In the genomic region with DNA sequence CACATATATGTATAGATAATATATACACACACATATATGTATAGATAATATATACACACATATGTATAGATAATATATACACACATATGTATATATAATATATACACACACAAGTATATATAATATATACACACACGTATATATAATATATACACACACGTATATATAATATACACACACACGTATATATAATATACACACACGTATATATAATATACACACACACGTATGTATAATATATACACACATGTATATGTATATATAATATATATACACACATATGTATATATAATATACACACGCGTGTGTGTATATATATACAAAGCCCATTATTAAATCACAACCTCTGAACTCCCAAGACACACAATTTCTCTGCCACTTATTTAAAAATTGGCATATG, we compare ENCODE assay signal across 24 cellular contexts.
"Had no signal": no experiment of that assay in that cellular context is flagged by ENCODE, and none has a peak within 500 bp of the region (broad histone marks: within the 10 kb centered on the region; RNA-seq: fewer than 3 reads in every experiment).

No MANE protein-coding gene starts in this region.

- H3K27ac ChIP-seq: left lung, ovary, prostate gland, skin epidermis, spleen, suprapubic skin, thoracic aorta, tibial artery, upper lobe of right lung had no signal

- H3K27me3 ChIP-seq: left lung, ovary, spleen, suprapubic skin, tibial artery, upper lobe of right lung had no signal

- H3K4me3 ChIP-seq: left lung, lung, ovary, prostate gland, skin epidermis, spleen, suprapubic skin, thoracic aorta, tibial artery, upper lobe of right lung had no signal

- ATAC-seq: left colon; left lung; natural killer cell treated with Interleukin-12 subunit alpha and Interleukin-12 subunit beta and Interleukin-15 and Interleukin-18, amount 100 ng/mL, for 72 hours; right cardiac atrium; sciatic nerve; stimulated activated effector memory CD8-positive, alpha-beta T cell treated with anti-CD3 and anti-CD28 coated beads, Interleukin-12 subunit alpha, Interleukin-12 subunit beta, amount 100 ng/mL, for 72 hours; upper lobe of right lung had no signal

- H3K36me3 ChIP-seq: left lung, ovary, prostate gland, spleen, suprapubic skin, thoracic aorta, tibial artery, upper lobe of right lung had no signal

- FAIRE-seq: keratinocyte, urothelium cell line had no signal

- H3K4me1 ChIP-seq: prostate gland, suprapubic skin, tibial artery, upper lobe of right lung had no signal

- DNase-seq: hippocampal formation; left colon; left lung; mesendoderm; naive B cell; ovary; retina; right cardiac atrium; spleen; stimulated activated CD4-positive, alpha-beta T cell treated with anti-CD3 and anti-CD28 coated beads, Interleukin-4, amount 100 ng/mL, for 24 hours; stimulated activated naive CD4-positive, alpha-beta T cell; tibial artery; trophoblast cell; upper lobe of right lung had no signal

- H3K9me3 ChIP-seq: left lung, ovary, prostate gland, spleen, suprapubic skin, thoracic aorta, tibial artery, upper lobe of right lung had no signal
